15 cellular contexts compared by ENCODE assay signal in genomic region chr17:42118126-42118510, GRCh38. TPM values are rescaled to one million over a fixed set of nuclear protein-coding genes. Genes with fewer than 3 reads are reported as not detected.
DNase-seq lines count a peak whose midpoint lies in the region; ATAC-seq, FAIRE-seq and TF ChIP-seq lines count a peak whose summit lies in the region.
"Had no signal": no experiment of that assay in that cellular context is flagged by ENCODE, and none has a peak within 500 bp of the region (broad histone marks: within the 10 kb centered on the region; RNA-seq: fewer than 3 reads in every experiment).

No MANE protein-coding gene starts in this region.

- no peak for ATAC-seq in activated T-cell treated with anti-CD3 and anti-CD28 coated beads, Interleukin-2, amount 50 U/mL, for 4 hours
- ATAC-seq in stimulated activated memory B cell treated with anti-CD40 and anti-IgM and Interleukin-4, amounts not matched to agents 10 μg/mL and 1 μg/mL and 100 μg/mL, for 72 hours: no peak
- no peak for ATAC-seq in HG02981 (IDR thresholded peaks at IDR 0.05; ENCODE audit: unreplicated experiment)
- ATAC-seq: PC-3 had no signal

- CTCF ChIA-PET in HEK293 (lab: Yijun Ruan, JAX): interaction anchor here (0.6 to 17.1 kb wide), 23 partner anchors 10 to 289 kb away, joined by 3 to 260 read pairs (median 5); partner anchors contain the start of genes CNP, DNAJC7, KCNH4 and NKIRAS2

- H3K9me3 ChIP-seq in HEK293 (ENCODE audit: control insufficient read depth, insufficient read depth, low read depth, low read length) (no peaks in the 10 kb centered on the region), kidney (ENCODE audit: control insufficient read depth in 1 of 2, low read length in 2 of 2) (no peaks in the 10 kb centered on the region)
- H3K9me3 ChIP-seq: SJCRH30 had no signal

- no peaks in the 10 kb centered on the region for H3K27me3 Mint-ChIP-seq in activated T-cell treated with anti-CD3 and anti-CD28 coated beads, Interleukin-2, amount 50 U/mL, for 24 hours
- H3K27me3 Mint-ChIP-seq in activated T-cell treated with anti-CD3 and anti-CD28 coated beads, Interleukin-2, amount 50 U/mL, for 4 hours (ENCODE audit: low read depth): no peaks in the 10 kb centered on the region
- no peaks in the 10 kb centered on the region for H3K27me3 Mint-ChIP-seq in activated T-helper 2 cell treated with anti-CD3 and anti-CD28 coated beads, Interferon-gamma antibody, Interleukin-2, Interleukin-4, amounts not matched to agents 10 μg/mL and 5 μg/mL and 100 μg/mL, durations not matched to agents 14 hours and 24 hours and 36 hours (ENCODE audit: low read depth)
- H3K27me3 Mint-ChIP-seq in stimulated activated memory B cell treated with anti-CD40 and anti-IgM and Interleukin-4, amounts not matched to agents 10 μg/mL and 1 μg/mL and 100 μg/mL, for 72 hours: no peaks in the 10 kb centered on the region
- H3K27me3 Mint-ChIP-seq: CD4-positive, CD25-positive, alpha-beta regulatory T cell had no signal

- peaks cover 37% of the 10 kb centered on the region for H3K4me1 Mint-ChIP-seq in activated T-cell treated with anti-CD3 and anti-CD28 coated beads, Interleukin-2, amount 50 U/mL, for 24 hours (ENCODE audit: low read depth)
- peaks cover 20% of the 10 kb centered on the region for H3K4me1 Mint-ChIP-seq in activated T-cell treated with anti-CD3 and anti-CD28 coated beads, Interleukin-2, amount 50 U/mL, for 4 hours (ENCODE audit: low read depth)
- peaks cover 22% of the 10 kb centered on the region for H3K4me1 Mint-ChIP-seq in activated T-helper 2 cell treated with anti-CD3 and anti-CD28 coated beads, Interferon-gamma antibody, Interleukin-2, Interleukin-4, amounts not matched to agents 10 μg/mL and 5 μg/mL and 100 μg/mL, durations not matched to agents 14 hours and 24 hours and 36 hours (ENCODE audit: low read depth)
- peaks cover 70% of the 10 kb centered on the region for H3K4me1 Mint-ChIP-seq in stimulated activated memory B cell treated with anti-CD40 and anti-IgM and Interleukin-4, amounts not matched to agents 10 μg/mL and 1 μg/mL and 100 μg/mL, for 72 hours

- peak overlapping the region; percentile 44 for H3K27ac Mint-ChIP-seq in activated T-cell treated with anti-CD3 and anti-CD28 coated beads, Interleukin-2, amount 50 U/mL, for 24 hours
- no peak overlapping the region for H3K27ac Mint-ChIP-seq in activated T-helper 2 cell treated with anti-CD3 and anti-CD28 coated beads, Interferon-gamma antibody, Interleukin-2, Interleukin-4, amounts not matched to agents 10 μg/mL and 5 μg/mL and 100 μg/mL, durations not matched to agents 14 hours and 24 hours and 36 hours
- peak overlapping the region; percentile 90 for H3K27ac Mint-ChIP-seq in stimulated activated memory B cell treated with anti-CD40 and anti-IgM and Interleukin-4, amounts not matched to agents 10 μg/mL and 1 μg/mL and 100 μg/mL, for 72 hours

- H3K36me3 ChIP-seq in HEK293 (ENCODE audit: control insufficient read depth in 2 of 2, insufficient read depth in 1 of 2, low read length in 2 of 2): peaks cover 9 to 69% of the 10 kb centered on the region in 2 experiments; a peak in 2 of 3 replicates
- H3K36me3 ChIP-seq in kidney (ENCODE audit: control insufficient read depth in 1 of 2, insufficient read depth in 2 of 2, low read length in 2 of 2): peaks cover 2 to 9% of the 10 kb centered on the region in 2 donors

- FAIRE-seq in kidney (lab: Jason Lieb, UNC): no peak

- no peak overlapping the region for H3K9ac ChIP-seq in kidney (ENCODE audit: low read length in 2 of 2)
- H3K9ac ChIP-seq: GM23248, KMS-11 had no signal

- H3K27ac ChIP-seq in HEK293 (ENCODE audit: extremely low read depth, low read depth, low read length): no peak overlapping the region
- H3K27ac ChIP-seq in kidney (ENCODE audit: low read depth in 2 of 2, low read length in 2 of 2): no peak overlapping the region
- H3K27ac ChIP-seq: GM23248, KMS-11, SJCRH30 had no signal

- POLR2A ChIA-PET in HEK293 (lab: Yijun Ruan, JAX): interaction anchor here (0.5 to 1.1 kb wide), 4 partner anchors 64 to 289 kb away, joined by 3 to 22 read pairs (median 10); no protein-coding TSS in a partner anchor

- intact Hi-C loops in activated T-helper 2 cell treated with anti-CD3 and anti-CD28 coated beads, Interferon-gamma antibody, Interleukin-2, Interleukin-4, amounts not matched to agents 10 μg/mL and 5 μg/mL and 100 μg/mL, durations not matched to agents 14 hours and 24 hours and 36 hours (cut with micrococcal nuclease): loop anchor here (5.0 kb wide), 1 partner anchor 64 kb away; the partner anchor contains the start of gene KCNH4
- intact Hi-C loops in kidney (cut with DNase I): loop anchor here (5.0 kb wide), 1 partner anchor 156 kb away; no protein-coding TSS in a partner anchor

- no peak for DNase-seq in activated T-cell treated with anti-CD3 and anti-CD28 coated beads, Interleukin-2, amount 50 U/mL, for 24 hours
- no peak for DNase-seq in activated T-cell treated with anti-CD3 and anti-CD28 coated beads, Interleukin-2, amount 50 U/mL, for 4 hours
- DNase-seq in activated T-helper 2 cell treated with anti-CD3 and anti-CD28 coated beads, Interferon-gamma antibody, Interleukin-2, Interleukin-4, amounts not matched to agents 10 μg/mL and 5 μg/mL and 100 μg/mL, durations not matched to agents 14 hours and 24 hours and 36 hours (ENCODE audit: low spot score): no peak
- no peak for DNase-seq in kidney
- no peak for DNase-seq in HuH-7 (ENCODE audit: low spot score)
- DNase-seq: NCI-H2029 treated with DMSO at 0.1 percent for 48 hours, PC-3 had no signal

- H3K9me3 Mint-ChIP-seq in activated T-cell treated with anti-CD3 and anti-CD28 coated beads, Interleukin-2, amount 50 U/mL, for 24 hours: no peaks in the 10 kb centered on the region
- H3K9me3 Mint-ChIP-seq in activated T-cell treated with anti-CD3 and anti-CD28 coated beads, Interleukin-2, amount 50 U/mL, for 4 hours: no peaks in the 10 kb centered on the region
- no peaks in the 10 kb centered on the region for H3K9me3 Mint-ChIP-seq in activated T-helper 2 cell treated with anti-CD3 and anti-CD28 coated beads, Interferon-gamma antibody, Interleukin-2, Interleukin-4, amounts not matched to agents 10 μg/mL and 5 μg/mL and 100 μg/mL, durations not matched to agents 14 hours and 24 hours and 36 hours
- no peaks in the 10 kb centered on the region for H3K9me3 Mint-ChIP-seq in stimulated activated memory B cell treated with anti-CD40 and anti-IgM and Interleukin-4, amounts not matched to agents 10 μg/mL and 1 μg/mL and 100 μg/mL, for 72 hours
- H3K9me3 Mint-ChIP-seq: CD4-positive, CD25-positive, alpha-beta regulatory T cell had no signal

- H3K4me1 ChIP-seq in HEK293 (ENCODE audit: control insufficient read depth, insufficient read depth, low read length) (peaks cover 4% of the 10 kb centered on the region; the same call in 1 of the 2 replicates), kidney (ENCODE audit: control insufficient read depth in 1 of 2, insufficient read depth in 1 of 2, low read depth in 1 of 2, low read length in 2 of 2) (peaks cover 7 to 10% of the 10 kb centered on the region in 2 donors)

- TF ChIP-seq CTCF in HEK293 (tag by site-specific recombination; IDR thresholded peaks at IDR 0.05): no peak
- TF ChIP-seq CTCF in kidney (IDR thresholded peaks at IDR 0.05; ENCODE audit: borderline replicate concordance, extremely low read depth, insufficient read depth): no peak

- peaks cover 81% of the 10 kb centered on the region for H3K36me3 Mint-ChIP-seq in activated T-cell treated with anti-CD3 and anti-CD28 coated beads, Interleukin-2, amount 50 U/mL, for 24 hours (ENCODE audit: low read depth)
- H3K36me3 Mint-ChIP-seq in activated T-cell treated with anti-CD3 and anti-CD28 coated beads, Interleukin-2, amount 50 U/mL, for 4 hours (ENCODE audit: insufficient read depth): peaks cover 19% of the 10 kb centered on the region
- peaks cover 41% of the 10 kb centered on the region for H3K36me3 Mint-ChIP-seq in activated T-helper 2 cell treated with anti-CD3 and anti-CD28 coated beads, Interferon-gamma antibody, Interleukin-2, Interleukin-4, amounts not matched to agents 10 μg/mL and 5 μg/mL and 100 μg/mL, durations not matched to agents 14 hours and 24 hours and 36 hours (ENCODE audit: low read depth)
- peaks cover 34% of the 10 kb centered on the region for H3K36me3 Mint-ChIP-seq in stimulated activated memory B cell treated with anti-CD40 and anti-IgM and Interleukin-4, amounts not matched to agents 10 μg/mL and 1 μg/mL and 100 μg/mL, for 72 hours

- H3K4me3 ChIP-seq in HEK293 (ENCODE audit: low read depth, low read length) (no peak overlapping the region), kidney (ENCODE audit: low read length in 2 of 2) (no peak overlapping the region)
- H3K4me3 ChIP-seq: GM23248, SJCRH30 had no signal

- no peak overlapping the region for H3K4me3 Mint-ChIP-seq in activated T-cell treated with anti-CD3 and anti-CD28 coated beads, Interleukin-2, amount 50 U/mL, for 24 hours
- no peak overlapping the region for H3K4me3 Mint-ChIP-seq in activated T-cell treated with anti-CD3 and anti-CD28 coated beads, Interleukin-2, amount 50 U/mL, for 4 hours
- H3K4me3 Mint-ChIP-seq in activated T-helper 2 cell treated with anti-CD3 and anti-CD28 coated beads, Interferon-gamma antibody, Interleukin-2, Interleukin-4, amounts not matched to agents 10 μg/mL and 5 μg/mL and 100 μg/mL, durations not matched to agents 14 hours and 24 hours and 36 hours (ENCODE audit: low read depth): peak overlapping the region; percentile 58
- no peak overlapping the region for H3K4me3 Mint-ChIP-seq in stimulated activated memory B cell treated with anti-CD40 and anti-IgM and Interleukin-4, amounts not matched to agents 10 μg/mL and 1 μg/mL and 100 μg/mL, for 72 hours

RNA-seq across cellular contexts. Expression of gene KAT2A, which starts 3.0 kb away (rescaled TPM):
- 10 to 100 TPM; 70.1 to 92.5 (median 82.4) TPM for total RNA-seq in activated T-cell treated with anti-CD3 and anti-CD28 coated beads, Interleukin-2, amount 50 U/mL, for 4 hours
- total RNA-seq in activated T-helper 2 cell treated with anti-CD3 and anti-CD28 coated beads, Interferon-gamma antibody, Interleukin-2, Interleukin-4, amounts not matched to agents 10 μg/mL and 5 μg/mL and 100 μg/mL, durations not matched to agents 14 hours and 24 hours and 36 hours: 59.6 and 60.0 TPM in 2 replicates
- 38.6 TPM for total RNA-seq in kidney
- 38.6 TPM for polyA plus RNA-seq in kidney (ENCODE audit: insufficient read depth, low read depth, low replicate concordance)
- total RNA-seq: PC-3 had no signal

RNA-seq across cellular contexts. Expression of gene HSPB9, which starts 4.5 kb away (rescaled TPM):
- under 1 TPM in 1 of 3 donors, not detected in 2; 0.10 TPM for total RNA-seq in activated T-cell treated with anti-CD3 and anti-CD28 coated beads, Interleukin-2, amount 50 U/mL, for 4 hours
- not detected in 2 replicates for total RNA-seq in activated T-helper 2 cell treated with anti-CD3 and anti-CD28 coated beads, Interferon-gamma antibody, Interleukin-2, Interleukin-4, amounts not matched to agents 10 μg/mL and 5 μg/mL and 100 μg/mL, durations not matched to agents 14 hours and 24 hours and 36 hours
- not detected for total RNA-seq in kidney
- polyA plus RNA-seq in kidney (ENCODE audit: insufficient read depth, low read depth, low replicate concordance): 0.99 TPM
- total RNA-seq: CD4-positive, CD25-positive, alpha-beta regulatory T cell; GM23248; M059J; PC-3 had no signal

RNA-seq across cellular contexts. Expression of gene DHX58, which starts 5.6 kb away (rescaled TPM):
- 1 to 10 TPM; 2.0 to 8.4 (median 6.9) TPM for total RNA-seq in activated T-cell treated with anti-CD3 and anti-CD28 coated beads, Interleukin-2, amount 50 U/mL, for 4 hours
- total RNA-seq in activated T-helper 2 cell treated with anti-CD3 and anti-CD28 coated beads, Interferon-gamma antibody, Interleukin-2, Interleukin-4, amounts not matched to agents 10 μg/mL and 5 μg/mL and 100 μg/mL, durations not matched to agents 14 hours and 24 hours and 36 hours: 15.3 and 20.3 TPM in 2 replicates
- 27.5 TPM for total RNA-seq in kidney
- 22.1 TPM for polyA plus RNA-seq in kidney (ENCODE audit: insufficient read depth, low read depth, low replicate concordance)
- total RNA-seq: PC-3 had no signal

RNA-seq across cellular contexts. Expression of gene ZNF385C, which starts 19.8 kb away (rescaled TPM):
- under 1 TPM in 2 of 3 donors, not detected in 1; 0.29 to 0.43 TPM for total RNA-seq in activated T-cell treated with anti-CD3 and anti-CD28 coated beads, Interleukin-2, amount 50 U/mL, for 4 hours
- total RNA-seq in activated T-helper 2 cell treated with anti-CD3 and anti-CD28 coated beads, Interferon-gamma antibody, Interleukin-2, Interleukin-4, amounts not matched to agents 10 μg/mL and 5 μg/mL and 100 μg/mL, durations not matched to agents 14 hours and 24 hours and 36 hours: 0.16 and 0.28 TPM in 2 replicates
- 1.2 TPM for total RNA-seq in kidney
- polyA plus RNA-seq in kidney (ENCODE audit: insufficient read depth, low read depth, low replicate concordance): 1.1 TPM
- total RNA-seq: CD4-positive, CD25-positive, alpha-beta regulatory T cell; GM23248; M059J had no signal
- polyA plus RNA-seq: GM23248 had no signal

RNA-seq across cellular contexts. Expression of gene RAB5C, which starts 36.7 kb away (rescaled TPM):
- 10 to 100 TPM; 76.5 to 81.0 (median 79.1) TPM for total RNA-seq in activated T-cell treated with anti-CD3 and anti-CD28 coated beads, Interleukin-2, amount 50 U/mL, for 4 hours
- 63.9 and 67.9 TPM in 2 replicates for total RNA-seq in activated T-helper 2 cell treated with anti-CD3 and anti-CD28 coated beads, Interferon-gamma antibody, Interleukin-2, Interleukin-4, amounts not matched to agents 10 μg/mL and 5 μg/mL and 100 μg/mL, durations not matched to agents 14 hours and 24 hours and 36 hours
- total RNA-seq in kidney: 159 TPM
- polyA plus RNA-seq in kidney (ENCODE audit: insufficient read depth, low read depth, low replicate concordance): 286 TPM
- total RNA-seq: PC-3 had no signal
